ENCODE assay signal across 8 cellular contexts in the genomic region with DNA sequence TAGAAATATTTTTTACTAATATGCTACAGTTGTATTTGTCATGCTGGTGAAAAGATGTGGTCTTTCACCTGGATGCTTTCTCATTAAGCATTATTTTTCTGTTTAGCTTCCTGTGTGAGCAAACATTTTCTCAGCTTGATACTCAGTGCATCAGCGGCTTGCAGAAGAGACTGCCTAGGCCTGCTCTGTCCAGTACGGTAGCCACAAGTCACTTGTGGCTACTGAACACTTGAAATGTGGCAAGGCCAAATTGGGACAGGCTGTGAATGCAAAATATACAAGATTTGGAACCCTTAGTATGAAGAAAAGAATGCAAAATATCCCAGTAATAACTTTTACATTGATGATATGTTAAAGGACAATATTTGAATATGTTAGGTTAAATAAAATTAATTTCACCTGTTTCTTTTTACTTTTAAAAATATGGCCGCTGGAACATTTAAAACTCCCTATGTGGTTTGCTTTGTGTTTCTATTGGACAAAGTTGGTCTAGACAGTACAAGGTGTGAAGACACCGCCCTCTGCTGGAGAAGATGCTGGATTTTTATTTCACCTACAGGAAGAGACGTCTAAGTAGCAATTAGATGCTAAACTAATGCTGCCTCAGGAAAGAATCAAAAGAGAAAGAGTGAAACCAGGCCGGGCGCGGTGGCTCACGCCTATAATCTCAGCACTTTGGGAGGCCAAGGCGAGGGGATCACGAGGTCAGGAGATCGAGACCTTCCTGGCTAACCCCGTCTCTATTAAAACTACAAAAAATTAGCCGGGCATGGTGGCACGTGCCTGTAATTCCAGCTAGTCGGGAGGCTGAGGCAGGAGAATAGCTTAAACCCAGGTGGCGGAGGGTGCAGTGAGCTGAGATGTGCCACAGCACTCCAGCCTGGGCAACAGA. TPM values are rescaled to one million over a fixed set of nuclear protein-coding genes. Genes with fewer than 3 reads are reported as not detected.
DNase-seq lines count a peak whose midpoint lies in the region; ATAC-seq and TF ChIP-seq lines count a peak whose summit lies in the region.

No MANE protein-coding gene starts in this region.

- H3K27ac Mint-ChIP-seq in neural crest cell (ENCODE audit: unreplicated experiment), result no peak overlapping the region

- H3K9ac ChIP-seq in fibroblast of lung (ENCODE audit: insufficient read depth, low read length), result no peak overlapping the region

- H3K4me1 ChIP-seq in PC-9 (replicated peaks; ENCODE audit: insufficient read depth) (peaks cover 7% of the 10 kb centered on the region; the same call in 1 of the 2 replicates), fibroblast of lung (ENCODE audit: control insufficient read depth, extremely low read depth, insufficient read depth, low read length) (peaks cover 2% of the 10 kb centered on the region)

- H3K27me3 ChIP-seq in PC-9 (ENCODE audit: insufficient read depth, low read depth), result no peaks in the 10 kb centered on the region
- no peaks in the 10 kb centered on the region for H3K27me3 ChIP-seq in fibroblast of lung (ENCODE audit: control insufficient read depth, insufficient read depth, low read length)

- peak; percentile 51 for DNase-seq in GM10266 (ENCODE audit: extremely low spot score)
- DNase-seq in KG1 (lab: John Stamatoyannopoulos, UW), result peak; percentile 61
- DNase-seq in PC-9, result peak; percentile 73 to 77
- peak; percentile 57 for DNase-seq in activated T-cell treated with anti-CD3 and anti-CD28 coated beads, Interleukin-2, amount 50 U/mL, for 1 hour
- peak; percentile 76 to 93 for DNase-seq in fibroblast of lung (ENCODE audit: low read depth in 2 of 2)
- DNase-seq in neural crest cell (ENCODE audit: low read depth, low spot score), result peak; percentile 73
- peak; percentile 77 for DNase-seq in stromal cell of bone marrow (ENCODE audit: low read depth)

- intact Hi-C loops in PC-9 (cut with micrococcal nuclease; ENCODE audit: unreplicated experiment), result loop anchor here (1.0 to 5.0 kb wide), 5 partner anchors 88 to 544 kb away; no protein-coding TSS in a partner anchor

- no peaks in the 10 kb centered on the region for H3K9me2 ChIP-seq in PC-9 (ENCODE audit: insufficient read depth)

- H3K36me3 ChIP-seq in PC-9 (ENCODE audit: low read depth), result no peaks in the 10 kb centered on the region
- H3K36me3 ChIP-seq in fibroblast of lung (ENCODE audit: control insufficient read depth, insufficient read depth, low read length), result no peaks in the 10 kb centered on the region

- no TSS peak for BruUV-seq in PC-9 (replicated peaks; lab: Mats Ljungman, UMichigan)

- H4K20me1 ChIP-seq in PC-9 (ENCODE audit: insufficient read depth), result no peaks in the 10 kb centered on the region
- no peaks in the 10 kb centered on the region for H4K20me1 ChIP-seq in fibroblast of lung (ENCODE audit: control insufficient read depth, extremely low read depth, insufficient read depth, low read length)

- peak; percentile 56 for TF ChIP-seq CTCF in GM10266 (IDR thresholded peaks at IDR 0.05; ENCODE audit: control insufficient read depth, insufficient read depth, low read depth, missing control alignments)
- TF ChIP-seq CTCF in PC-9 (conservative IDR thresholded peaks at IDR 0.05), result peak; percentile 94
- peak; percentile 56 to 69 for TF ChIP-seq CTCF in fibroblast of lung (conservative IDR thresholded peaks at IDR 0.05 in 1 of 2, IDR thresholded peaks at IDR 0.05 in 1 of 2; ENCODE audit: low read depth in 1 of 2, low read length in 2 of 2)
- TF ChIP-seq CTCF in neural crest cell (conservative IDR thresholded peaks at IDR 0.05), result peak; percentile 82

- ATAC-seq in GM21447 (IDR thresholded peaks at IDR 0.05; ENCODE audit: unreplicated experiment), result no peak

- H3K4me1 Mint-ChIP-seq in neural crest cell, result no peaks in the 10 kb centered on the region

- H3K4me3 ChIP-seq in PC-9, result no peak overlapping the region
- H3K4me3 ChIP-seq in fibroblast of lung (replicated peaks in 1 of 4; ENCODE audit: control extremely low read depth in 1 of 4, insufficient read depth in 1 of 4, low read depth in 3 of 4, low read length in 4 of 4), result no peak overlapping the region

- CTCF ChIA-PET in PC-9 (lab: Charles Lee), result interaction anchor here (0.5 to 3.3 kb wide), 3 partner anchors 20 to 88 kb away, joined by 3 to 19 read pairs (median 6); no protein-coding TSS in a partner anchor

- peaks cover 2% of the 10 kb centered on the region for H3K27me3 Mint-ChIP-seq in neural crest cell (ENCODE audit: low read depth)

- H3K36me3 Mint-ChIP-seq in neural crest cell (ENCODE audit: low read depth), result no peaks in the 10 kb centered on the region

- H3K79me2 ChIP-seq in PC-9 (ENCODE audit: low read depth) (peaks cover 9% of the 10 kb centered on the region; the same call in 1 of the 2 replicates), fibroblast of lung (ENCODE audit: control insufficient read depth, insufficient read depth, low read length) (peaks cover 2% of the 10 kb centered on the region)

- H2AFZ ChIP-seq in PC-9, result peak overlapping the region; percentile 42
- H2AFZ ChIP-seq in fibroblast of lung (ENCODE audit: low read length), result no peak overlapping the region

- no peaks in the 10 kb centered on the region for H3K9me3 Mint-ChIP-seq in neural crest cell

- H3K9me3 ChIP-seq in PC-9 (ENCODE audit: insufficient read depth, low read depth) (no peaks in the 10 kb centered on the region), fibroblast of lung (ENCODE audit: control insufficient read depth, insufficient read depth, low read depth, low read length) (no peaks in the 10 kb centered on the region)

- no peaks in the 10 kb centered on the region; the same call in 1 of the 2 replicates for H3F3A ChIP-seq in PC-9 (ENCODE audit: insufficient read depth, low read depth)

- H3K27ac ChIP-seq in PC-9, result no peak overlapping the region
- H3K27ac ChIP-seq in fibroblast of lung (ENCODE audit: insufficient read depth, low read length), result no peak overlapping the region

- H3K4me3 Mint-ChIP-seq in neural crest cell, result no peak overlapping the region

- H3K4me2 ChIP-seq in PC-9, result peak overlapping the region; percentile 33
- H3K4me2 ChIP-seq in fibroblast of lung (ENCODE audit: extremely low read depth, insufficient read depth, low read length), result no peak overlapping the region

- POLR2A ChIA-PET in PC-9 (lab: Charles Lee; ENCODE audit: unreplicated experiment), result interaction anchor here (0.6 kb wide), 1 partner anchor 17 kb away, joined by 3 read pairs; no protein-coding TSS in a partner anchor

RNA-seq across cellular contexts. Expression of a gene that starts 5.3 kb away (rescaled TPM):
- total RNA-seq in PC-9 (2021) (57.4 and 58.9 TPM in 2 replicates), fibroblast of lung (147 and 363 TPM in 2 replicates), neural crest cell (not detected in 2 replicates)
- 71.9 and 83.9 TPM in 2 replicates for polyA plus RNA-seq in fibroblast of lung
- polyA plus RNA-seq in fibroblast of lung (2012), result 59.1 and 76.2 TPM in 2 replicates
- 9.6 and 21.5 TPM in 2 replicates for polyA minus RNA-seq in fibroblast of lung (ENCODE audit: low replicate concordance)

RNA-seq across cellular contexts. Expression of a gene that starts 30.8 kb away (rescaled TPM):
- total RNA-seq in PC-9 (2021) (90.0 and 102 TPM in 2 replicates), fibroblast of lung (38.0 and 44.1 TPM in 2 replicates), neural crest cell (62.2 and 63.2 TPM in 2 replicates)
- 51.3 and 57.1 TPM in 2 replicates for polyA plus RNA-seq in fibroblast of lung
- 55.2 and 55.9 TPM in 2 replicates for polyA plus RNA-seq in fibroblast of lung (2012)
- 0.90 and 1.9 TPM in 2 replicates for polyA minus RNA-seq in fibroblast of lung (ENCODE audit: low replicate concordance)

Comparison
In these comparisons a context has a peak if more than half of its experiments do, and no peak if none do; other contexts are left out.
1. RNA of a gene that starts 5.3 kb away (total RNA-seq): 147 to 363 TPM in fibroblast of lung and 57.4 to 58.9 TPM in PC-9; not detected in neural crest cell; every median in the first group is over 10 times any median in the second.
2. Peak in every context shown above with its lines, with median percentiles within 50 percentile points of each other: DNase-seq and CTCF ChIP-seq.